In the genomic region with DNA sequence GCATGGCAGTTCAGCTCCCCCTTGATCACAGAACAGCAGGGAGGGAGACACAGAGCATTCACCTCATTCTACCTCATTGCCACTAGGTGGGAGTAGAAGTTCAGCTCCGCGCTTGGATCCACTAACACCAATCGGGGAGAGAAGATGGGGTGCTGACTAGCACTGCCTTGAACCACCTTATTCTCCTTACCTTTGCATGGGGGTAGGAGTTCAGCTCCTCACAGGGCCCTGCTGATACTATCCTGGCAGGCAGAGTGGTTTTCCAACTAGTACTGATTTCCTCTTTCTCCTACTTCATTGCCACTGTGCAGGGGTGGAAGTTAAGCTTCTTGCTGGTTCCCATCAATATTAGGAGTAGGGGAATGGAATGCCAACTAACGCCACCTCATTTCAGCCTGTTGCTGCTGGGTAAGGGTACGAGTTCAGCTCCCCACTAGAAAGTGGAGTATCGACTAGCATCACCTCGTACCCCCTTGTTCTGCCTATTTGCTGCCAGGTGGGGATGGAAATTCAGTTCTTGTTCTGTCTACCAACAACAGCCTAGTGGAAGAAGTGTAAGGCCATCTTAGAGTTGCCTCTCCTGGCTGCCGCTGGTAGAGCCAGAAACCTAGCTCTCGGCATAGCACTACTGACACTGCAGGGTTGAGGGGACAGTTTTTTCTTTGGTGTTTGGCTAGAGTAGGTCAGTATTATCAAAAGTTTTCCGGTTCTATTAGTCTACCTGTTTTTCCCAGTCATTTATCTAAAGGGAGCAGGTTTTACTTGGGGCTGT, we compare ENCODE assay signal across 8 cellular contexts.
DNase-seq lines count a peak whose midpoint lies in the region; ATAC-seq and TF ChIP-seq lines count a peak whose summit lies in the region.

No MANE protein-coding gene starts in this region.

- 60 to 64% (median 63%) methylated on average over 10 of the region's 10 CpGs for WGBS in psoas muscle, 3 donors

- no peaks in the 10 kb centered on the region for H3K9me3 ChIP-seq in psoas muscle
- no peaks in the 10 kb centered on the region for H3K9me3 ChIP-seq in gastrocnemius medialis

- intact Hi-C loops in psoas muscle (cut with DNase I) (no loop called here), gastrocnemius medialis (cut with DNase I; ENCODE audit: low total_unique reads) (loop anchor here (5.0 kb wide), 1 partner anchor 690 kb away; no protein-coding TSS in a partner anchor)

- POLR2A ChIA-PET in WTC11 (lab: Charles Lee) = no interaction called here

- H3K27ac Mint-ChIP-seq in WTC11 (no peak overlapping the region), glutamatergic neuron (ENCODE audit: unreplicated experiment) (no peak overlapping the region)

- no peaks in the 10 kb centered on the region for H3K4me1 ChIP-seq in psoas muscle
- H3K4me1 ChIP-seq in gastrocnemius medialis = no peaks in the 10 kb centered on the region

- ATAC-seq in GM18517 (IDR thresholded peaks at IDR 0.05; ENCODE audit: unreplicated experiment) (peak; percentile 80), HG02852 (IDR thresholded peaks at IDR 0.05; ENCODE audit: unreplicated experiment) (peak; percentile 85), WTC11 (peak; percentile 99), psoas muscle (peak in 1 of 4 donors; percentile 27), gastrocnemius medialis (no peak)

- in situ Hi-C loops in gastrocnemius medialis (cut with MboI; ENCODE audit: low sequenced_read_pairs in 4 of 4) = loop anchor here in 2 of 4 donors (25.0 kb wide), 2 partner anchors 700 to 725 kb away; no protein-coding TSS in a partner anchor

- CTCF ChIA-PET in WTC11 (lab: Charles Lee) = interaction anchor here (0.6 to 2.2 kb wide), 68 partner anchors 7 to 1069 kb away, joined by 3 to 42 read pairs (median 4); no protein-coding TSS in a partner anchor

- TF ChIP-seq CTCF in WTC11 (IDR thresholded peaks at IDR 0.05) = peak; percentile 69
- TF ChIP-seq CTCF in glutamatergic neuron (IDR thresholded peaks at IDR 0.05; ENCODE audit: partially characterized antibody, unreplicated experiment) = peak; percentile 68
- peak; percentile 29 for TF ChIP-seq CTCF in psoas muscle (IDR thresholded peaks at IDR 0.05)
- TF ChIP-seq CTCF in gastrocnemius medialis (IDR thresholded peaks at IDR 0.05 in 4 of 5, conservative IDR thresholded peaks at IDR 0.05 in 1 of 5) = no peak

- H3K9me3 Mint-ChIP-seq in WTC11 = no peaks in the 10 kb centered on the region
- H3K9me3 Mint-ChIP-seq in glutamatergic neuron (ENCODE audit: unreplicated experiment) = no peaks in the 10 kb centered on the region

- DNase-seq in CD1c-positive myeloid dendritic cell (ENCODE audit: extremely low spot score) = peak; percentile 11
- peak; percentile 7 for DNase-seq in NCI-H1436 treated with DMSO at 0.1 percent for 48 hours (lab: John Stamatoyannopoulos, UW)
- DNase-seq in WTC11 (ENCODE audit: low spot score) = peak; percentile 56
- peak; percentile 52 for DNase-seq in glutamatergic neuron
- peak in 1 of 2 donors; percentile 19 for DNase-seq in psoas muscle
- no peak for DNase-seq in gastrocnemius medialis

- H3K27me3 ChIP-seq in psoas muscle (ENCODE audit: insufficient read depth in 3 of 3, low read length in 2 of 3) (no peaks in the 10 kb centered on the region), gastrocnemius medialis (no peaks in the 10 kb centered on the region)

- H3K36me3 ChIP-seq in psoas muscle (ENCODE audit: insufficient read depth in 1 of 2, low read depth in 1 of 2) (no peaks in the 10 kb centered on the region), gastrocnemius medialis (no peaks in the 10 kb centered on the region)

- no peak for TF ChIP-seq POLR2A in gastrocnemius medialis (IDR thresholded peaks at IDR 0.05)

- H3K4me3 Mint-ChIP-seq in WTC11 = no peak overlapping the region
- H3K4me3 Mint-ChIP-seq in glutamatergic neuron (ENCODE audit: unreplicated experiment) = no peak overlapping the region

- H3K4me1 Mint-ChIP-seq in WTC11 (peaks cover 4% of the 10 kb centered on the region; the same call in 1 of the 2 replicates), glutamatergic neuron (ENCODE audit: low read depth, unreplicated experiment) (no peaks in the 10 kb centered on the region)

- H3K36me3 Mint-ChIP-seq in WTC11 (no peaks in the 10 kb centered on the region), glutamatergic neuron (ENCODE audit: unreplicated experiment) (no peaks in the 10 kb centered on the region)

- H3K4me3 ChIP-seq in psoas muscle (no peak overlapping the region), gastrocnemius medialis (no peak overlapping the region)

- H3K27ac ChIP-seq in psoas muscle = no peak overlapping the region
- no peak overlapping the region for H3K27ac ChIP-seq in gastrocnemius medialis

- H3K27me3 Mint-ChIP-seq in WTC11 (ENCODE audit: low read depth) (no peaks in the 10 kb centered on the region), glutamatergic neuron (ENCODE audit: unreplicated experiment) (no peaks in the 10 kb centered on the region)

TF ChIP-seq in WTC11, 78 proteins besides CTCF, POLR2A, EP300 and RAD21:
- TF ChIP-seq GRHL2 (CRISPR knock-in tag; IDR thresholded peaks at IDR 0.05; ENCODE audit: insufficient replicate concordance, severe bottlenecking) = no peak
- 0 out of 2 replicates have a peak, but pooled peaks have one; percentile 33 for TF ChIP-seq ETV6 (CRISPR knock-in tag; IDR thresholded peaks at IDR 0.05)

Comparison
In these comparisons a context has a peak if more than half of its experiments do, and no peak if none do; other contexts are left out.
1. DNase-seq: peak in CD1c-positive myeloid dendritic cell (single experiment), NCI-H1436 treated with DMSO at 0.1 percent for 48 hours (single experiment), WTC11 (single experiment) and glutamatergic neuron (single experiment); none in gastrocnemius medialis (0 of 2).
2. ATAC-seq: peak in GM18517 (single experiment), HG02852 (single experiment) and WTC11 (single experiment); none in gastrocnemius medialis (0 of 2).
3. CTCF ChIP-seq: peak in WTC11 (single experiment), glutamatergic neuron (single experiment) and psoas muscle (single experiment); none in gastrocnemius medialis (0 of 5).